ENCODE assay signal across 5 cellular contexts in the genomic region with DNA sequence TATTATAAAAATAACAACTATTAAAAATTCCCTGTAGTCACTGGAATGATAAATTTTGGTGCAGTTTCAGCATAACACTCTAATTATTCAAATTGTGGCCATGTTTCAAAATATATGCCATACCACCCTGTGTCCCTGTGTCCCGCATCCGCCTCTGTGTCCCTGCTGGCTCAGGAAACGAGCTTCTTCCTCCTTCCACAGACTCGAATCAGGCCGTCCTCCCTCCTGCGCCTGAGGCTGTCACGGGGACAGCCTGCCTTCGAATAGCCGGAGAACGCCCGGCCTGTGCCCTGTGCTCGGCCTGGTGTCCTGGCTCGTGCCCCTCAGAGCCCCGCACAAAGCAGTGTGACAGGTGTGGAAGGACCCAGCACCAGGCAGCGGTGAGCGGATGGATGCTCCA. TPM values are rescaled to one million over a fixed set of nuclear protein-coding genes. Genes with fewer than 3 reads are reported as not detected.
"Had no signal": no experiment of that assay in that cellular context is flagged by ENCODE, and none has a peak within 500 bp of the region (broad histone marks: within the 10 kb centered on the region; RNA-seq: fewer than 3 reads in every experiment).

No MANE protein-coding gene starts in this region.

RNA-seq across cellular contexts. Expression of a gene that starts 55.1 kb away (rescaled TPM):
- total RNA-seq: left ventricle myocardium inferior; left ventricle myocardium superior; mononuclear cell; naive thymus-derived CD4-positive, alpha-beta T cell; naive thymus-derived CD8-positive, alpha-beta T cell had no signal
